8 cellular contexts compared by ENCODE assay signal in genomic region chr10:43050011-43050410, GRCh38. TPM values are rescaled to one million over a fixed set of nuclear protein-coding genes. Genes with fewer than 3 reads are reported as not detected.
"Had no signal": no experiment of that assay in that cellular context is flagged by ENCODE, and none has a peak within 500 bp of the region (broad histone marks: within the 10 kb centered on the region; RNA-seq: fewer than 3 reads in every experiment).

No MANE protein-coding gene starts in this region.

- H3K9me3 Mint-ChIP-seq: HFFc6 had no signal

- ATAC-seq: HCT116, K562 had no signal

- DNase-seq: GM23248, GOT3, HFFc6, IMR-90, KG1 had no signal

- H3K4me3 Mint-ChIP-seq: HFFc6 had no signal

RNA-seq across cellular contexts. Expression of gene RET, which starts 26.9 kb away (rescaled TPM):
- total RNA-seq: GM23248, HT-29 had no signal
